22 cellular contexts compared by ENCODE assay signal in the genomic region with DNA sequence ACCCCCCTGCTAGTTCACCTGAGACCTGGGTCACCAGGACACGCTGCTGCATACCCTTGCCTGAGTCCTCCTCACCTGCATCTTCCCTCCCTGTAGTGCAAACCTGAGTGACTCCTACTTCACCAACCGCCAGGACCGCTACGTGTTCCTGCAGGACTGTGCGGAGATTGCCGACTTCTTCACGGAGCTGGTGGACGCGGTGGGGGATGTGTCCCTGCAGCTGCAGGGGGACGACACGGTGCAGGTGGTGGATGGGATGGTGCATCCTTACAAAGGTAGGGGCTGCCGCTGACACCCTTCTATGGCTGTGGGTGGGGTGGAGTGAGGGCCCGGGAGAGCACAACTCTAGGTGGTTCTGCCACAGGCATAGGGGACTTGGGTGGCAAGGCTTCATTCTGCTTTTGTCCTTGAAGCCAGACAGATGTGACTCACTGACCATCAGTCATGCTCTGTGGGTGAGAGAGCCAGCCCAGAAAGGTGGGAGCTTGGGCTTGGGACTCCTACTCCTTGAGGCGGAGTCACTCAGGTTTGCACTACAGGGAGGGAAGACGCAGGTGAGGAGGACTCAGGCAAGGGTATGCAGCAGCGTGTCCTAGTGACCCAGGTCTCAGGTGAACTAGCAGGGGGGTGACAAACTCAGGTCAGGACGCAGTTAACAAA. TPM values are rescaled to one million over a fixed set of nuclear protein-coding genes. Genes with fewer than 3 reads are reported as not detected.
DNase-seq lines count a peak whose midpoint lies in the region; ATAC-seq, FAIRE-seq and TF ChIP-seq lines count a peak whose summit lies in the region.
"Had no signal": no experiment of that assay in that cellular context is flagged by ENCODE, and none has a peak within 500 bp of the region (broad histone marks: within the 10 kb centered on the region; RNA-seq: fewer than 3 reads in every experiment).

No MANE protein-coding gene starts in this region.

- no peaks in the 10 kb centered on the region for H3K27me3 Mint-ChIP-seq in natural killer cell treated with Interleukin-12 subunit alpha and Interleukin-12 subunit beta and Interleukin-15 and Interleukin-18, amount 100 ng/mL, for 72 hours
- no peaks in the 10 kb centered on the region for H3K27me3 Mint-ChIP-seq in natural killer cell (ENCODE audit: low read depth in 2 of 2)

- no peaks in the 10 kb centered on the region for H3K9me3 ChIP-seq in body of pancreas
- H3K9me3 ChIP-seq: HAP-1, heart left ventricle, sigmoid colon, testis had no signal

- H3K9me3 Mint-ChIP-seq in natural killer cell treated with Interleukin-12 subunit alpha and Interleukin-12 subunit beta and Interleukin-15 and Interleukin-18, amount 100 ng/mL, for 72 hours, result no peaks in the 10 kb centered on the region
- H3K9me3 Mint-ChIP-seq in natural killer cell, result no peaks in the 10 kb centered on the region
- H3K9me3 Mint-ChIP-seq: activated T-helper 2 cell treated with anti-CD3 and anti-CD28 coated beads, Interferon-gamma antibody, Interleukin-2, Interleukin-4, amounts not matched to agents 10 μg/mL and 5 μg/mL and 100 μg/mL, durations not matched to agents 14 hours and 24 hours and 36 hours had no signal

- no peak for ATAC-seq in natural killer cell treated with Interleukin-12 subunit alpha and Interleukin-12 subunit beta and Interleukin-15 and Interleukin-18, amount 100 ng/mL, for 72 hours
- no peak for ATAC-seq in natural killer cell
- ATAC-seq in HG03045 (IDR thresholded peaks at IDR 0.05; ENCODE audit: unreplicated experiment), result no peak
- no peak for ATAC-seq in body of pancreas
- ATAC-seq: esophagus mucosa, heart left ventricle had no signal

- H3K36me3 Mint-ChIP-seq in natural killer cell treated with Interleukin-12 subunit alpha and Interleukin-12 subunit beta and Interleukin-15 and Interleukin-18, amount 100 ng/mL, for 72 hours, result peaks cover 19% of the 10 kb centered on the region
- no peaks in the 10 kb centered on the region for H3K36me3 Mint-ChIP-seq in natural killer cell

- H3K27ac Mint-ChIP-seq in natural killer cell treated with Interleukin-12 subunit alpha and Interleukin-12 subunit beta and Interleukin-15 and Interleukin-18, amount 100 ng/mL, for 72 hours, result peak overlapping the region in 1 of 2 donors; percentile 31
- H3K27ac Mint-ChIP-seq in natural killer cell, result no peak overlapping the region
- H3K27ac Mint-ChIP-seq: activated T-helper 2 cell treated with anti-CD3 and anti-CD28 coated beads, Interferon-gamma antibody, Interleukin-2, Interleukin-4, amounts not matched to agents 10 μg/mL and 5 μg/mL and 100 μg/mL, durations not matched to agents 14 hours and 24 hours and 36 hours had no signal

- H3K4me1 Mint-ChIP-seq in natural killer cell treated with Interleukin-12 subunit alpha and Interleukin-12 subunit beta and Interleukin-15 and Interleukin-18, amount 100 ng/mL, for 72 hours (ENCODE audit: low read depth in 2 of 2), result peaks cover 12 to 20% of the 10 kb centered on the region in 2 donors
- peaks cover 4 to 8% of the 10 kb centered on the region in 2 donors for H3K4me1 Mint-ChIP-seq in natural killer cell

- intact Hi-C loops in natural killer cell (cut with micrococcal nuclease), result no loop called here
- intact Hi-C loops in body of pancreas (cut with DNase I), result no loop called here

- peaks cover 18% of the 10 kb centered on the region for H3K4me1 ChIP-seq in body of pancreas
- H3K4me1 ChIP-seq: HAP-1, testis had no signal

- TF ChIP-seq CTCF in natural killer cell (IDR thresholded peaks at IDR 0.05) (no peak), body of pancreas (IDR thresholded peaks at IDR 0.05) (no peak)

- H3K4me3 Mint-ChIP-seq in natural killer cell treated with Interleukin-12 subunit alpha and Interleukin-12 subunit beta and Interleukin-15 and Interleukin-18, amount 100 ng/mL, for 72 hours, result no peak overlapping the region
- no peak overlapping the region for H3K4me3 Mint-ChIP-seq in natural killer cell

- no peak overlapping the region for H3K4me3 ChIP-seq in body of pancreas
- H3K4me3 ChIP-seq: HAP-1, heart left ventricle, sigmoid colon, testis had no signal

- no peaks in the 10 kb centered on the region for H3K27me3 ChIP-seq in body of pancreas
- H3K27me3 ChIP-seq: heart left ventricle, sigmoid colon, testis had no signal

- peak; percentile 80 for FAIRE-seq in urothelium cell line (lab: Jason Lieb, UNC)
- FAIRE-seq: D721Med had no signal

- WGBS in body of pancreas, 2 donors, result 90% methylated on average over 17 of the region's 17 CpGs

- H3K36me3 ChIP-seq in body of pancreas (replicated peaks in 1 of 2; ENCODE audit: insufficient read depth in 1 of 2, low read depth in 2 of 2), result peaks cover 16 to 45% of the 10 kb centered on the region in 2 donors

- TF ChIP-seq POLR2A in body of pancreas (IDR thresholded peaks at IDR 0.05), result no peak

- DNase-seq in natural killer cell treated with Interleukin-12 subunit alpha and Interleukin-12 subunit beta and Interleukin-15 and Interleukin-18, amount 100 ng/mL, for 72 hours (ENCODE audit: low spot score), result peak; percentile 50
- DNase-seq in natural killer cell (no peak), RPMI7951 (ENCODE audit: low read depth) (peak; percentile 71), islet precursor cell (peak; percentile 81), urothelium cell line (ENCODE audit: low spot score) (no peak), body of pancreas (no peak)
- no peak for DNase-seq in central memory CD4-positive, alpha-beta T cell
- DNase-seq: anterior cingulate cortex; dermis blood vessel endothelial cell; MM.1S; NCI-H510A; occipital lobe; OCI-M1; sigmoid colon; stimulated activated CD4-positive, alpha-beta T cell treated with anti-CD3 and anti-CD28 coated beads, Interleukin-2, amount 100 ng/mL, for 48 hours; testis had no signal

- no peak overlapping the region for H3K27ac ChIP-seq in body of pancreas
- H3K27ac ChIP-seq: heart left ventricle, sigmoid colon, testis had no signal

RNA-seq across cellular contexts. Expression of a gene that starts 22.3 kb away (rescaled TPM):
- 100 to 1,000 TPM in 1 of 2 donors, 10 to 100 TPM in 1; 83.0 to 139 TPM for total RNA-seq in natural killer cell treated with Interleukin-12 subunit alpha and Interleukin-12 subunit beta and Interleukin-15 and Interleukin-18, amount 100 ng/mL, for 72 hours
- total RNA-seq in natural killer cell, result 10 to 100 TPM; 47.9 to 53.6 (median 48.3) TPM
- 19.5 and 21.9 TPM in 2 replicates for total RNA-seq in RPMI7951 (2014; rRNA removed; shearing (Covaris generic))
- total RNA-seq in body of pancreas, result 10 to 100 TPM; 17.1 to 30.4 TPM

RNA-seq across cellular contexts. Expression of a gene that starts 40.8 kb away (rescaled TPM):
- 100 to 1,000 TPM; 110 to 156 TPM for total RNA-seq in natural killer cell treated with Interleukin-12 subunit alpha and Interleukin-12 subunit beta and Interleukin-15 and Interleukin-18, amount 100 ng/mL, for 72 hours
- total RNA-seq in natural killer cell (10 to 100 TPM; 39.0 to 47.9 (median 43.6) TPM), body of pancreas (10 to 100 TPM; 21.0 to 63.9 TPM)
- 6.2 and 10.6 TPM in 2 replicates for total RNA-seq in RPMI7951 (2014; rRNA removed; shearing (Covaris generic))

Comparison
In these comparisons a context has a peak if more than half of its experiments do, and no peak if none do; other contexts are left out.
1. DNase-seq: peak in natural killer cell treated with Interleukin-12 subunit alpha and Interleukin-12 subunit beta and Interleukin-15 and Interleukin-18, amount 100 ng/mL, for 72 hours (single experiment), RPMI7951 (single experiment) and islet precursor cell (single experiment); none in natural killer cell (single experiment), urothelium cell line (single experiment), central memory CD4-positive, alpha-beta T cell (single experiment) and body of pancreas (0 of 4).